In the genomic region with DNA sequence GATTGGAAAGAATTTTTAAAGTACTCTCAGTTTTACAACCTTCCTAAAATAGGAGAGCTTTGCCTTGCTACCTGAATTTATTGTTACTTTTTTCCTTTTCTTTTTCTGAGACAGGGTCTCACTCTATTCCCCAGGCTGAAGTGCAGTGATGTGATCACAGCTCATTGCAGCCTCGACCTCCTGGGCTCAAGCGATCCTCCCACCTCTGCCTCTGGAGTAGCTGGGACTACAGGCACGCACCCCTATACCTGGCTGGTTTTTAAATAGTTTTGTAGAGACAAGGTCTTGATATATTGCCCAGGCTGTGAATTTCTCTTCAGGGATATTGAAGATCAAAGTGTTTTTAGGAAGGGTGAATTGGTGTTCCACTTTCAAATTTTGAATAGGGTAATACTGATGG, we compare ENCODE assay signal across 27 cellular contexts. TPM values are rescaled to one million over a fixed set of nuclear protein-coding genes. Genes with fewer than 3 reads are reported as not detected.
"Had no signal": no experiment of that assay in that cellular context is flagged by ENCODE, and none has a peak within 500 bp of the region (broad histone marks: within the 10 kb centered on the region; RNA-seq: fewer than 3 reads in every experiment).

No MANE protein-coding gene starts in this region.

- DNase-seq: activated CD4-positive, alpha-beta memory T cell treated with anti-CD3 and anti-CD28 coated beads for 36 hours; activated CD4-positive, alpha-beta T cell treated with anti-CD3 and anti-CD28 coated beads, Interleukin-2, amount 10 ng/mL, durations not matched to agents 7 days and 5 days; activated CD8-positive, alpha-beta memory T cell treated with anti-CD3 and anti-CD28 coated beads for 24 hours; activated effector memory CD4-positive, alpha-beta T cell treated with anti-CD3 and anti-CD28 coated beads, Interleukin-2, amount 50 U/mL, for 16 hours; activated naive CD4-positive, alpha-beta T cell treated with Interleukin-2 at 50 U/mL for 16 hours; activated naive CD8-positive, alpha-beta T cell treated with anti-CD3 and anti-CD28 coated beads, Interleukin-2, amount 50 U/mL, for 24 hours; activated T-cell treated with anti-CD3 and anti-CD28 coated beads, Interleukin-2, amount 50 U/mL, for 4 hours; amniotic stem cell; Kasumi-1; KBM-7; NCI-H1105 treated with DMSO at 0.1 percent for 48 hours; NCI-H1436 treated with DMSO at 0.1 percent for 48 hours; NCI-H187; NCI-H2081; NCI-H2171; NCI-H226; NCI-H774; SIG-M5; T-helper 17 cell; T-helper 9 cell had no signal

- H3K36me3 ChIP-seq: cardiac muscle cell had no signal

- H3K27ac ChIP-seq: ascending aorta, cardiac muscle cell had no signal

- H3K27me3 ChIP-seq: ascending aorta had no signal

- H3K4me1 ChIP-seq: ascending aorta had no signal

- H3K9me3 Mint-ChIP-seq: activated CD4-positive, alpha-beta memory T cell treated with anti-CD3 and anti-CD28 coated beads for 36 hours; activated CD4-positive, alpha-beta T cell treated with anti-CD3 and anti-CD28 coated beads, Interleukin-2, amount 10 ng/mL, durations not matched to agents 7 days and 5 days; activated naive CD4-positive, alpha-beta T cell treated with anti-CD3 and anti-CD28 coated beads, Interleukin-2, amount 50 U/mL, for 72 hours; activated naive CD8-positive, alpha-beta T cell treated with anti-CD3 and anti-CD28 coated beads, Interleukin-2, amount 50 U/mL, for 24 hours; activated T-cell treated with anti-CD3 and anti-CD28 coated beads, Interleukin-2, amount 50 U/mL, for 4 hours; WTC11 had no signal

- H3K27ac Mint-ChIP-seq: activated CD4-positive, alpha-beta memory T cell treated with anti-CD3 and anti-CD28 coated beads for 36 hours; activated CD4-positive, alpha-beta T cell treated with anti-CD3 and anti-CD28 coated beads, Interleukin-2, amount 10 ng/mL, durations not matched to agents 7 days and 5 days; activated naive CD4-positive, alpha-beta T cell treated with anti-CD3 and anti-CD28 coated beads, Interleukin-2, amount 50 U/mL, for 72 hours; activated naive CD8-positive, alpha-beta T cell treated with anti-CD3 and anti-CD28 coated beads, Interleukin-2, amount 50 U/mL, for 24 hours; T-helper 17 cell had no signal

- ATAC-seq: activated naive CD4-positive, alpha-beta T cell treated with anti-CD3 and anti-CD28 coated beads, Interleukin-2, amount 50 U/mL, for 72 hours; activated naive CD8-positive, alpha-beta T cell treated with anti-CD3 and anti-CD28 coated beads, Interleukin-2, amount 50 U/mL, for 24 hours; activated T-cell treated with anti-CD3 and anti-CD28 coated beads, Interleukin-2, amount 50 U/mL, for 4 hours; T-helper 17 cell; WTC11 had no signal

- H3K9me3 ChIP-seq: ascending aorta had no signal

- H3K4me3 ChIP-seq: ascending aorta, cardiac muscle cell had no signal

- H3K4me1 Mint-ChIP-seq: activated CD4-positive, alpha-beta T cell treated with anti-CD3 and anti-CD28 coated beads, Interleukin-2, amount 10 ng/mL, durations not matched to agents 7 days and 5 days; activated naive CD8-positive, alpha-beta T cell treated with anti-CD3 and anti-CD28 coated beads, Interleukin-2, amount 50 U/mL, for 24 hours; brain; T-helper 17 cell had no signal

- H3K4me3 Mint-ChIP-seq: activated CD4-positive, alpha-beta memory T cell treated with anti-CD3 and anti-CD28 coated beads for 36 hours; activated CD4-positive, alpha-beta T cell treated with anti-CD3 and anti-CD28 coated beads, Interleukin-2, amount 10 ng/mL, durations not matched to agents 7 days and 5 days; activated naive CD8-positive, alpha-beta T cell treated with anti-CD3 and anti-CD28 coated beads, Interleukin-2, amount 50 U/mL, for 24 hours; activated T-cell treated with anti-CD3 and anti-CD28 coated beads, Interleukin-2, amount 50 U/mL, for 4 hours; T-helper 17 cell; WTC11 had no signal

- H3K36me3 Mint-ChIP-seq: activated CD4-positive, alpha-beta memory T cell treated with anti-CD3 and anti-CD28 coated beads for 36 hours; activated naive CD4-positive, alpha-beta T cell treated with anti-CD3 and anti-CD28 coated beads, Interleukin-2, amount 50 U/mL, for 72 hours; brain; WTC11 had no signal

RNA-seq across cellular contexts. Expression of a gene that starts 3.8 kb away (rescaled TPM):
- total RNA-seq: activated CD4-positive, alpha-beta memory T cell treated with anti-CD3 and anti-CD28 coated beads for 36 hours; activated CD4-positive, alpha-beta T cell treated with anti-CD3 and anti-CD28 coated beads, Interleukin-2, amount 10 ng/mL, durations not matched to agents 7 days and 5 days; activated naive CD4-positive, alpha-beta T cell treated with anti-CD3 and anti-CD28 coated beads, Interleukin-2, amount 50 U/mL, for 72 hours; RPMI7951; T-helper 17 cell had no signal

RNA-seq across cellular contexts. Expression of a gene that starts 21.2 kb away (rescaled TPM):
- total RNA-seq: ascending aorta had no signal

RNA-seq across cellular contexts. Expression of a gene that starts 35.1 kb away (rescaled TPM):
- total RNA-seq: OCI-LY7 had no signal
